In the genomic region with DNA sequence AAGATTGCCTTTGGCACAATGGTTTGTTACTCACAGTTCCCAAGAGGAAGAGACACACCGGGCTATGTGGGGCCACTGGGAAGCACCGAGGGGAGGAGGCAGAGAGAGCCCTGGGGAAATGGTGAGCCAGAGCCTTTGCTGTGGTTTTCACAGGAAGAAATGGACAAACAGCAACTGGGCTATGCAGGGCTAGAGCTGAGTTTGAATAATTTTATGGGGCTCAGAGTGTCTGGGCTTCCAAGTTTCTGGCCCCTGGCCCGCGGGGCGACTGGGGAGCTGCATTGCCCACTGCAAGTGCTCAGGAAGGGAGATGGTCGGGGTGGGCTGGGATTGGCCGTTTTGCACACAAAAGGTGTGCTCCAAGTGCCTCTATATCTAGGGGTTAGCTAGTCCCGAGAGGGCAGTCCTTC, we compare ENCODE assay signal across 18 cellular contexts.
DNase-seq lines count a peak whose midpoint lies in the region; TF ChIP-seq lines count a peak whose summit lies in the region.
"Had no signal": no experiment of that assay in that cellular context is flagged by ENCODE, and none has a peak within 500 bp of the region (broad histone marks: within the 10 kb centered on the region; RNA-seq: fewer than 3 reads in every experiment).

No MANE protein-coding gene starts in this region.

- TF ChIP-seq CTCF in esophagus muscularis mucosa (IDR thresholded peaks at IDR 0.05) = no peak
- no peak for TF ChIP-seq CTCF in neutrophil (IDR thresholded peaks at IDR 0.05)

- no peaks in the 10 kb centered on the region for H3K4me1 Mint-ChIP-seq in immature natural killer cell
- H3K4me1 Mint-ChIP-seq: activated T-helper 17 cell treated with anti-CD3 and anti-CD28 coated beads, Interleukin-2, amount 50 U/mL, for 72 hours had no signal

- H3K27ac ChIP-seq in esophagus muscularis mucosa (replicated peaks in 1 of 4) (peak overlapping the region in 3 of 4 donors; percentile 40 to 95 (median 50)), neutrophil (peak overlapping the region; percentile 95)
- H3K27ac ChIP-seq: dorsolateral prefrontal cortex had no signal

- no peaks in the 10 kb centered on the region for H3K27me3 ChIP-seq in esophagus muscularis mucosa
- no peaks in the 10 kb centered on the region for H3K27me3 ChIP-seq in neutrophil
- H3K27me3 ChIP-seq: dorsolateral prefrontal cortex had no signal

- peaks cover 7 to 50% (median 45%) of the 10 kb centered on the region in 4 donors for H3K4me1 ChIP-seq in esophagus muscularis mucosa
- H3K4me1 ChIP-seq in neutrophil (ENCODE audit: control insufficient read depth in 1 of 2, insufficient read depth in 1 of 2, low read depth in 1 of 2, low read length in 1 of 2) = peaks cover 61% of the 10 kb centered on the region in 2 experiments

- peaks cover 1 to 11% (median 7%) of the 10 kb centered on the region in 3 donors for H3K27me3 Mint-ChIP-seq in immature natural killer cell (ENCODE audit: low read depth in 3 of 3)
- H3K27me3 Mint-ChIP-seq: stimulated activated naive B cell treated with anti-CD40 and anti-IgM and Interleukin-4, amounts not matched to agents 10 μg/mL and 1 μg/mL and 100 μg/mL, for 72 hours had no signal

- H3K36me3 ChIP-seq in esophagus muscularis mucosa = no peaks in the 10 kb centered on the region
- H3K36me3 ChIP-seq in neutrophil = peaks cover 54% of the 10 kb centered on the region

- no peak overlapping the region for H3K27ac Mint-ChIP-seq in immature natural killer cell
- H3K27ac Mint-ChIP-seq: activated T-helper 17 cell treated with anti-CD3 and anti-CD28 coated beads, Interleukin-2, amount 50 U/mL, for 72 hours; stimulated activated naive B cell treated with anti-CD40 and anti-IgM and Interleukin-4, amounts not matched to agents 10 μg/mL and 1 μg/mL and 100 μg/mL, for 72 hours had no signal

- DNase-seq in D341Med (ENCODE audit: low spot score) = peak; percentile 1
- DNase-seq in HT1080 (ENCODE audit: low read depth) = peak; percentile 83
- DNase-seq in esophagus muscularis mucosa (ENCODE audit: extremely low spot score) = peak; percentile 85
- DNase-seq in SKM-1 treated with dmso at 0.1 percent for 144 hours (lab: John Stamatoyannopoulos, UW; ENCODE audit: unreplicated experiment) = no peak
- no peak for DNase-seq in Kasumi-1 (lab: John Stamatoyannopoulos, UW)
- no peak for DNase-seq in MV-4-11 (lab: John Stamatoyannopoulos, UW)
- no peak for DNase-seq in immature natural killer cell
- DNase-seq: CD4-positive, CD25-positive, alpha-beta regulatory T cell; kidney glomerular epithelial cell; NCI-H1417; NCI-H524; right cardiac atrium; RPMI8226; stimulated activated naive B cell treated with anti-CD40 and anti-IgM and Interleukin-4, amounts not matched to agents 10 μg/mL and 1 μg/mL and 100 μg/mL, for 72 hours; T1000 had no signal

- intact Hi-C loops in esophagus muscularis mucosa (cut with DNase I) = loop anchor here (2.0 kb wide), 1 partner anchor 90 kb away; no protein-coding TSS in a partner anchor

- H3K9me3 Mint-ChIP-seq in immature natural killer cell = no peaks in the 10 kb centered on the region
- H3K9me3 Mint-ChIP-seq: activated T-helper 17 cell treated with anti-CD3 and anti-CD28 coated beads, Interleukin-2, amount 50 U/mL, for 72 hours; stimulated activated naive B cell treated with anti-CD40 and anti-IgM and Interleukin-4, amounts not matched to agents 10 μg/mL and 1 μg/mL and 100 μg/mL, for 72 hours had no signal

- WGBS in esophagus muscularis mucosa = 82% methylated on average over 8 of the region's 8 CpGs

- no peak for TF ChIP-seq POLR2A in esophagus muscularis mucosa (IDR thresholded peaks at IDR 0.05; ENCODE audit: low read depth)

- H3K4me3 ChIP-seq in esophagus muscularis mucosa = no peak overlapping the region
- H3K4me3 ChIP-seq in neutrophil (ENCODE audit: low read depth in 1 of 2, low read length in 1 of 2) = no peak overlapping the region
- H3K4me3 ChIP-seq: dorsolateral prefrontal cortex had no signal

- no peaks in the 10 kb centered on the region for H3K9me3 ChIP-seq in esophagus muscularis mucosa
- no peaks in the 10 kb centered on the region for H3K9me3 ChIP-seq in neutrophil

- no peaks in the 10 kb centered on the region for H3K36me3 Mint-ChIP-seq in immature natural killer cell
- H3K36me3 Mint-ChIP-seq: CD4-positive, CD25-positive, alpha-beta regulatory T cell; stimulated activated naive B cell treated with anti-CD40 and anti-IgM and Interleukin-4, amounts not matched to agents 10 μg/mL and 1 μg/mL and 100 μg/mL, for 72 hours had no signal

- TF ChIP-seq EP300 in esophagus muscularis mucosa (IDR thresholded peaks at IDR 0.05) = no peak

- no peak overlapping the region for H3K4me3 Mint-ChIP-seq in immature natural killer cell
- H3K4me3 Mint-ChIP-seq: activated T-helper 17 cell treated with anti-CD3 and anti-CD28 coated beads, Interleukin-2, amount 50 U/mL, for 72 hours; CD4-positive, CD25-positive, alpha-beta regulatory T cell; stimulated activated naive B cell treated with anti-CD40 and anti-IgM and Interleukin-4, amounts not matched to agents 10 μg/mL and 1 μg/mL and 100 μg/mL, for 72 hours had no signal

Comparison
In these comparisons a context has a peak if more than half of its experiments do, and no peak if none do; other contexts are left out.
1. DNase-seq: peak in D341Med (single experiment), HT1080 (single experiment) and esophagus muscularis mucosa (single experiment); none in SKM-1 treated with dmso at 0.1 percent for 144 hours (single experiment), Kasumi-1 (0 of 2), MV-4-11 (single experiment) and immature natural killer cell (0 of 3).